In the genomic region with DNA sequence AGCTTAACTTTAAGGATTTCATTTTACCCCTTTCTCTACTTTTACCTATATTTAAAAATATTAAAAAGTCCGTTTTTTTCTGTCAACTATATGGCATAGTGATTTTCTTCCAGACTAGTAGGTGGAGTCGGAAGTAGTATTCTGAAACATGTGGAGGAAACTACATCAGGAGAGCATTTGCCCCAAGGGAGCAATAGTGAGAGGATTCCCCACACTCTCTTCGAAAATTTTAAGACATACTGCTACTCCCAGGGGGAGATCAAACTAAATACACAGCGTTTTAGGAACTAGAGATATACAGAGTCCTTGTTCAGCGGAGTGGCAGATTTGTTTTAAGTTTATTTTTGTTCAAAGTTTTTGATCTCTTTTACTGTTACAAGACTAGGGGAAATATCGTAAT, we compare ENCODE assay signal across 17 cellular contexts.
DNase-seq lines count a peak whose midpoint lies in the region; FAIRE-seq lines count a peak whose summit lies in the region.
"Had no signal": no experiment of that assay in that cellular context is flagged by ENCODE, and none has a peak within 500 bp of the region (broad histone marks: within the 10 kb centered on the region; RNA-seq: fewer than 3 reads in every experiment).

No MANE protein-coding gene starts in this region.

- peak; percentile 40 for FAIRE-seq in G401.6 (lab: Jason Lieb, UNC)
- FAIRE-seq: A549, GM12892, H54 had no signal

- H3K4me1 ChIP-seq in BLaER1 = peaks cover 28% of the 10 kb centered on the region

- no peaks in the 10 kb centered on the region for H3K27me3 ChIP-seq in BLaER1

- DNase-seq in SK-N-MC (ENCODE audit: low read depth, low spot score) = peak; percentile 97
- no peak for DNase-seq in SIG-M5 (lab: John Stamatoyannopoulos, UW)
- no peak for DNase-seq in NCI-H748 (lab: John Stamatoyannopoulos, UW; ENCODE audit: unreplicated experiment)
- no peak for DNase-seq in NCI-H226
- no peak for DNase-seq in HPDE6-E6E7 (ENCODE audit: extremely low spot score)
- DNase-seq: 8988T; CD4-positive, alpha-beta T cell; CD8-positive, alpha-beta memory T cell; DMS53; DMS79 treated with DMSO at 0.1 percent for 48 hours; GOT3 had no signal

- H3K9me3 ChIP-seq in BLaER1 (no peaks in the 10 kb centered on the region), SK-N-MC (ENCODE audit: low read depth, low read length) (no peaks in the 10 kb centered on the region)
- H3K9me3 ChIP-seq: A549, HAP-1 had no signal

- no peaks in the 10 kb centered on the region for H4K20me1 ChIP-seq in BLaER1

- peak overlapping the region; percentile 57 for H3K4me2 ChIP-seq in BLaER1
- H3K4me2 ChIP-seq: A549 had no signal

- H3K4me3 ChIP-seq in BLaER1 = no peak overlapping the region
- peak overlapping the region; percentile 29 for H3K4me3 ChIP-seq in SK-N-MC
- H3K4me3 ChIP-seq: A549, HAP-1 had no signal

- no peak overlapping the region for H3K9ac ChIP-seq in BLaER1
- no peak overlapping the region for H3K9ac ChIP-seq in SK-N-MC (ENCODE audit: insufficient read length)

- no peak overlapping the region for H3K27ac ChIP-seq in BLaER1
- H3K27ac ChIP-seq in SK-N-MC = peak overlapping the region; percentile 17
- H3K27ac ChIP-seq: A549 had no signal

- H3K36me3 ChIP-seq in BLaER1 (no peaks in the 10 kb centered on the region), SK-N-MC (ENCODE audit: insufficient read depth, low read length) (no peaks in the 10 kb centered on the region)
- H3K36me3 ChIP-seq: HAP-1 had no signal
